ENCODE assay signal across 15 cellular contexts in genomic region chr12:14362347-14362746, GRCh38. TPM values are rescaled to one million over a fixed set of nuclear protein-coding genes. Genes with fewer than 3 reads are reported as not detected.
DNase-seq lines count a peak whose midpoint lies in the region; ATAC-seq and TF ChIP-seq lines count a peak whose summit lies in the region.
"Had no signal": no experiment of that assay in that cellular context is flagged by ENCODE, and none has a peak within 500 bp of the region (broad histone marks: within the 10 kb centered on the region; RNA-seq: fewer than 3 reads in every experiment).

No MANE protein-coding gene starts in this region.

- H3K27me3 ChIP-seq in GM06990 (replicated peaks; ENCODE audit: control insufficient read depth, insufficient read depth, low read length) (no peaks in the 10 kb centered on the region), SJCRH30 (no peaks in the 10 kb centered on the region)
- H3K27me3 ChIP-seq: transverse colon had no signal

- peak; percentile 44 for DNase-seq in GM06990 (ENCODE audit: extremely low read depth, insufficient read length)
- DNase-seq in dermis blood vessel endothelial cell: peak; percentile 27
- no peak for DNase-seq in mucosa of gallbladder (ENCODE audit: low spot score)
- no peak for DNase-seq in SJCRH30
- DNase-seq in NCI-H146 treated with DMSO at 0.1 percent for 48 hours (lab: John Stamatoyannopoulos, UW; ENCODE audit: unreplicated experiment): no peak
- no peak for DNase-seq in NCI-H345 treated with DMSO at 0.1 percent for 48 hours (lab: John Stamatoyannopoulos, UW; ENCODE audit: unreplicated experiment)
- DNase-seq: activated CD4-positive, alpha-beta T cell treated with anti-CD3 and anti-CD28 coated beads, Interleukin-2, amount 50 U/mL, for 1 hour; DMS153; KG1; NCI-H1436 treated with DMSO at 0.1 percent for 48 hours; NCI-H524; transverse colon had no signal

- H3K4me1 ChIP-seq in SJCRH30: no peaks in the 10 kb centered on the region

- H3K4me3 ChIP-seq in GM06990 (replicated peaks; ENCODE audit: low read depth, low read length) (no peak overlapping the region), SJCRH30 (no peak overlapping the region)
- H3K4me3 ChIP-seq: transverse colon had no signal

- ATAC-seq in GM18861 (IDR thresholded peaks at IDR 0.05; ENCODE audit: unreplicated experiment): peak; percentile 37
- ATAC-seq in HG03175 (IDR thresholded peaks at IDR 0.05; ENCODE audit: unreplicated experiment): peak; percentile 30
- ATAC-seq: natural killer cell treated with Interleukin-12 subunit alpha and Interleukin-12 subunit beta and Interleukin-15 and Interleukin-18, amount 100 ng/mL, for 72 hours had no signal

- no peak for TF ChIP-seq CTCF in GM06990 (IDR thresholded peaks at IDR 0.05; ENCODE audit: insufficient read depth, low read length, poor library complexity, severe bottlenecking)

- H3K27ac ChIP-seq in SJCRH30: no peak overlapping the region
- H3K27ac ChIP-seq: transverse colon had no signal

- H3K36me3 ChIP-seq in GM06990 (ENCODE audit: control insufficient read depth, insufficient read depth, low read length) (no peaks in the 10 kb centered on the region), SJCRH30 (no peaks in the 10 kb centered on the region)
- H3K36me3 ChIP-seq: transverse colon had no signal

- H3K9me3 ChIP-seq in SJCRH30 (replicated peaks): no peaks in the 10 kb centered on the region
- H3K9me3 ChIP-seq: transverse colon had no signal

RNA-seq across cellular contexts. Expression of gene ATF7IP, which starts 3.1 kb away (rescaled TPM):
- total RNA-seq in dermis blood vessel endothelial cell: 32.3 and 36.8 TPM in 2 replicates
- 70.6 TPM for total RNA-seq in mucosa of gallbladder
- total RNA-seq in SJCRH30 (2014; rRNA removed; shearing (Covaris generic)): 55.7 and 61.6 TPM in 2 replicates

Comparison
In these comparisons a context has a peak if more than half of its experiments do, and no peak if none do; other contexts are left out.
1. DNase-seq: peak in GM06990 (single experiment) and dermis blood vessel endothelial cell (single experiment); none in mucosa of gallbladder (single experiment), SJCRH30 (0 of 2), NCI-H146 treated with DMSO at 0.1 percent for 48 hours (single experiment) and NCI-H345 treated with DMSO at 0.1 percent for 48 hours (single experiment).